15 cellular contexts compared by ENCODE assay signal in genomic region chr13:48184260-48184659, GRCh38. TPM values are rescaled to one million over a fixed set of nuclear protein-coding genes. Genes with fewer than 3 reads are reported as not detected.
A peak's percentile ranks its signal among the peaks of the same experiment; 100 is the strongest.
DNase-seq lines count a peak whose midpoint lies in the region; ATAC-seq and TF ChIP-seq lines count a peak whose summit lies in the region.
"Had no signal": no experiment of that assay in that cellular context is flagged by ENCODE, and none has a peak within 500 bp of the region (broad histone marks: within the 10 kb centered on the region; RNA-seq: fewer than 3 reads in every experiment).

No MANE protein-coding gene starts in this region.

- H3K27me3 ChIP-seq in DND-41 (ENCODE audit: insufficient read depth, low read length, poor library complexity), result no peaks in the 10 kb centered on the region
- H3K27me3 ChIP-seq: suprapubic skin had no signal

- H3K36me3 Mint-ChIP-seq in naive B cell, result no peaks in the 10 kb centered on the region
- peaks cover 4% of the 10 kb centered on the region for H3K36me3 Mint-ChIP-seq in activated CD8-positive, alpha-beta memory T cell treated with anti-CD3 and anti-CD28 coated beads, Interleukin-2, amount 10 ng/mL, durations not matched to agents 7 days and 5 days

- no peak overlapping the region for H3K4me2 ChIP-seq in DND-41 (ENCODE audit: insufficient read depth, low read length)
- H3K4me2 ChIP-seq: PC-9 had no signal

- H3K4me1 ChIP-seq in DND-41 (ENCODE audit: insufficient read depth, low read length), result peaks cover 42% of the 10 kb centered on the region
- H3K4me1 ChIP-seq: left ventricle myocardium inferior had no signal

- no peaks in the 10 kb centered on the region for H3K9me3 Mint-ChIP-seq in naive B cell
- peaks cover 2% of the 10 kb centered on the region for H3K9me3 Mint-ChIP-seq in activated CD8-positive, alpha-beta memory T cell treated with anti-CD3 and anti-CD28 coated beads, Interleukin-2, amount 10 ng/mL, durations not matched to agents 7 days and 5 days (ENCODE audit: low read depth)

- no peak for TF ChIP-seq CTCF in DND-41 (IDR thresholded peaks at IDR 0.05; ENCODE audit: borderline replicate concordance, extremely low read depth, low read length, poor library complexity, severe bottlenecking)

- no peaks in the 10 kb centered on the region for H3K36me3 ChIP-seq in DND-41 (ENCODE audit: insufficient read depth, low read length)
- H3K36me3 ChIP-seq: left ventricle myocardium inferior, suprapubic skin had no signal

- peak overlapping the region in 7 of 8 donors; percentile 15 to 79 (median 37) for H3K4me3 Mint-ChIP-seq in naive B cell
- H3K4me3 Mint-ChIP-seq in activated CD8-positive, alpha-beta memory T cell treated with anti-CD3 and anti-CD28 coated beads, Interleukin-2, amount 10 ng/mL, durations not matched to agents 7 days and 5 days, result no peak overlapping the region

- no peak overlapping the region; the same call in 1 of the 2 replicates for H2AFZ ChIP-seq in DND-41 (ENCODE audit: low read depth, low read length)
- H2AFZ ChIP-seq: PC-9 had no signal

- DNase-seq in DND-41, result no peak
- peak; percentile 73 for DNase-seq in NCI-H1694 treated with DMSO at 0.1 percent for 48 hours (lab: John Stamatoyannopoulos, UW)
- DNase-seq in naive B cell, result peak; percentile 29
- DNase-seq in activated CD8-positive, alpha-beta memory T cell treated with anti-CD3 and anti-CD28 coated beads, Interleukin-2, amount 10 ng/mL, durations not matched to agents 7 days and 5 days, result no peak
- DNase-seq in medulla oblongata (ENCODE audit: extremely low spot score), result no peak
- no peak for DNase-seq in GM19240 (ENCODE audit: insufficient read length, low spot score)
- DNase-seq in stimulated activated CD4-positive, alpha-beta T cell treated with anti-CD3 and anti-CD28 coated beads, Interleukin-1b, Interleukin-23, amount 100 ng/mL, for 48 hours, result no peak
- DNase-seq: activated effector memory CD4-positive, alpha-beta T cell treated with Interleukin-2 at 50 U/mL for 16 hours; GDM1; left ventricle myocardium inferior; NCI-H2227 treated with DMSO at 0.1 percent for 48 hours; PC-9 had no signal

- H3K27ac ChIP-seq in DND-41 (ENCODE audit: low read length), result peak overlapping the region; percentile 48
- H3K27ac ChIP-seq: epithelial cell of prostate, left ventricle myocardium inferior, PC-9, suprapubic skin had no signal

- peaks cover 48 to 69% (median 58%) of the 10 kb centered on the region in 3 donors for H3K4me1 Mint-ChIP-seq in naive B cell
- H3K4me1 Mint-ChIP-seq in activated CD8-positive, alpha-beta memory T cell treated with anti-CD3 and anti-CD28 coated beads, Interleukin-2, amount 10 ng/mL, durations not matched to agents 7 days and 5 days, result peaks cover 29% of the 10 kb centered on the region

- ATAC-seq in DND-41 (ENCODE audit: insufficient read depth, low read depth) (no peak), GM19043 (IDR thresholded peaks at IDR 0.05; ENCODE audit: low read depth, unreplicated experiment) (peak; percentile 42), naive B cell (ENCODE audit: low read depth in 2 of 2) (no peak)
- ATAC-seq in activated CD8-positive, alpha-beta memory T cell treated with anti-CD3 and anti-CD28 coated beads, Interleukin-2, amount 10 ng/mL, durations not matched to agents 7 days and 5 days, result no peak

- H3K9me3 ChIP-seq in DND-41 (ENCODE audit: insufficient read depth, low read length, severe bottlenecking), result no peaks in the 10 kb centered on the region
- H3K9me3 ChIP-seq: left ventricle myocardium inferior, suprapubic skin had no signal

- no peaks in the 10 kb centered on the region for H4K20me1 ChIP-seq in DND-41 (ENCODE audit: insufficient read depth, low read length)

- no peaks in the 10 kb centered on the region for H3K79me2 ChIP-seq in DND-41 (ENCODE audit: insufficient read depth, low read length)

- H3K27me3 Mint-ChIP-seq in naive B cell, result no peaks in the 10 kb centered on the region
- H3K27me3 Mint-ChIP-seq in activated CD8-positive, alpha-beta memory T cell treated with anti-CD3 and anti-CD28 coated beads, Interleukin-2, amount 10 ng/mL, durations not matched to agents 7 days and 5 days, result peaks cover 2% of the 10 kb centered on the region

- no peak overlapping the region for H3K4me3 ChIP-seq in DND-41 (ENCODE audit: low read depth in 1 of 2, low read length in 2 of 2)
- H3K4me3 ChIP-seq: left ventricle myocardium inferior, PC-9, suprapubic skin had no signal

- H3K9ac ChIP-seq in DND-41 (ENCODE audit: low read depth, low read length), result no peak overlapping the region

- peak overlapping the region in 5 of 6 donors; percentile 2 to 94 (median 64) for H3K27ac Mint-ChIP-seq in naive B cell
- H3K27ac Mint-ChIP-seq in activated CD8-positive, alpha-beta memory T cell treated with anti-CD3 and anti-CD28 coated beads, Interleukin-2, amount 10 ng/mL, durations not matched to agents 7 days and 5 days, result no peak overlapping the region

- CTCF ChIA-PET in activated CD8-positive, alpha-beta memory T cell treated with anti-CD3 and anti-CD28 coated beads, Interleukin-2, amount 10 ng/mL, durations not matched to agents 7 days and 5 days (lab: Charles Lee), result interaction anchor here (0.8 to 2.4 kb wide), 3 partner anchors 37 to 396 kb away, joined by 4 to 9 read pairs (median 6); partner anchors contain the start of gene ITM2B

RNA-seq across cellular contexts. Expression of gene ITM2B, which starts 48.7 kb away (rescaled TPM):
- polyA plus RNA-seq in naive B cell (ENCODE audit: low read depth in 6 of 6), result 100 to 1,000 TPM; 633 to 911 (median 766) TPM
- total RNA-seq in activated CD8-positive, alpha-beta memory T cell treated with anti-CD3 and anti-CD28 coated beads, Interleukin-2, amount 10 ng/mL, durations not matched to agents 7 days and 5 days, result 100 to 1,000 TPM; 163 to 197 TPM

Comparison
In these comparisons a context has a peak if more than half of its experiments do, and no peak if none do; other contexts are left out.
1. DNase-seq: peak in NCI-H1694 treated with DMSO at 0.1 percent for 48 hours (single experiment) and naive B cell (single experiment); none in DND-41 (single experiment), activated CD8-positive, alpha-beta memory T cell treated with anti-CD3 and anti-CD28 coated beads, Interleukin-2, amount 10 ng/mL, durations not matched to agents 7 days and 5 days (single experiment), medulla oblongata (single experiment), GM19240 (single experiment) and stimulated activated CD4-positive, alpha-beta T cell treated with anti-CD3 and anti-CD28 coated beads, Interleukin-1b, Interleukin-23, amount 100 ng/mL, for 48 hours (single experiment).